ENCODE assay signal across 9 cellular contexts in genomic region chr3:196609815-196610515, GRCh38. TPM values are rescaled to one million over a fixed set of nuclear protein-coding genes. Genes with fewer than 3 reads are reported as not detected.
DNase-seq lines count a peak whose midpoint lies in the region; ATAC-seq and TF ChIP-seq lines count a peak whose summit lies in the region.
"Had no signal": no experiment of that assay in that cellular context is flagged by ENCODE, and none has a peak within 500 bp of the region (broad histone marks: within the 10 kb centered on the region; RNA-seq: fewer than 3 reads in every experiment).

No MANE protein-coding gene starts in this region.

- no peaks in the 10 kb centered on the region for H3K36me3 Mint-ChIP-seq in T-helper 17 cell (ENCODE audit: low read depth)

- no peak for TF ChIP-seq CTCF in heart right ventricle (IDR thresholded peaks at IDR 0.05)
- no peak for TF ChIP-seq CTCF in upper lobe of right lung (IDR thresholded peaks at IDR 0.05)

- H3K27ac Mint-ChIP-seq in T-helper 17 cell = peak overlapping the region; percentile 88

- peak overlapping the region; percentile 15; the same call in 1 of the 2 replicates for H3K9ac ChIP-seq in iPS-20b (ENCODE audit: low read depth, low read length)

- peaks cover 29% of the 10 kb centered on the region for H3K4me1 Mint-ChIP-seq in T-helper 17 cell

- H3K4me3 ChIP-seq in heart right ventricle (peak overlapping the region in 1 of 10 donors; percentile 8), iPS-20b (ENCODE audit: low read length) (no peak overlapping the region), upper lobe of right lung (no peak overlapping the region)

- H3K4me3 Mint-ChIP-seq in T-helper 17 cell = peak overlapping the region; percentile 67

- H3K9me3 ChIP-seq in heart right ventricle (peaks cover 0 to 13% (median 0%) of the 10 kb centered on the region in 11 donors), T-helper 17 cell (ENCODE audit: control insufficient read depth, low read length, poor library complexity, severe bottlenecking) (no peaks in the 10 kb centered on the region), iPS-20b (ENCODE audit: insufficient read depth, low read depth, low read length) (no peaks in the 10 kb centered on the region), upper lobe of right lung (no peaks in the 10 kb centered on the region)

- WGBS in heart right ventricle, 2 donors = 80 to 82% methylated on average over 6 of the region's 6 CpGs

- ATAC-seq in heart right ventricle (no peak), left ventricle myocardium superior (no peak), T-helper 17 cell (peak; percentile 43), upper lobe of right lung (no peak)

- H3K27me3 ChIP-seq in heart right ventricle = peaks cover 0 to 10% (median 0%) of the 10 kb centered on the region in 7 donors
- no peaks in the 10 kb centered on the region for H3K27me3 ChIP-seq in iPS-20b (ENCODE audit: insufficient read depth, low read length)
- no peaks in the 10 kb centered on the region for H3K27me3 ChIP-seq in upper lobe of right lung

- intact Hi-C loops in heart right ventricle (cut with DNase I) (loop anchor here (1.0 to 10.0 kb wide), 9 partner anchors 42 to 365 kb away; no protein-coding TSS in a partner anchor), left ventricle myocardium superior (cut with micrococcal nuclease) (loop anchor here (5.0 kb wide), 1 partner anchor 77 kb away; no protein-coding TSS in a partner anchor), upper lobe of right lung (cut with DNase I) (no loop called here)

- peaks cover 3 to 48% (median 29%) of the 10 kb centered on the region in 9 donors for H3K4me1 ChIP-seq in heart right ventricle
- H3K4me1 ChIP-seq in iPS-20b (ENCODE audit: insufficient read depth, low read length) = peaks cover 5% of the 10 kb centered on the region
- peaks cover 13% of the 10 kb centered on the region for H3K4me1 ChIP-seq in upper lobe of right lung

- H3K27ac ChIP-seq in heart right ventricle = peak overlapping the region in 9 of 10 donors; percentile 3 to 91 (median 49)
- no peak overlapping the region for H3K27ac ChIP-seq in iPS-20b (ENCODE audit: low read length)
- H3K27ac ChIP-seq in upper lobe of right lung = peak overlapping the region; percentile 51
- H3K27ac ChIP-seq: C4-2B had no signal

- H3K27me3 Mint-ChIP-seq in T-helper 17 cell = no peaks in the 10 kb centered on the region

- H3K36me3 ChIP-seq in heart right ventricle = no peaks in the 10 kb centered on the region
- H3K36me3 ChIP-seq in iPS-20b (ENCODE audit: insufficient read depth, low read depth, low read length) = no peaks in the 10 kb centered on the region
- H3K36me3 ChIP-seq in upper lobe of right lung = no peaks in the 10 kb centered on the region

- no peak for DNase-seq in heart right ventricle
- DNase-seq in left ventricle myocardium superior = no peak
- no peak for DNase-seq in T-helper 17 cell
- no peak for DNase-seq in upper lobe of right lung
- DNase-seq in ureter (ENCODE audit: low spot score) = no peak
- no peak for DNase-seq in kidney glomerular epithelial cell (lab: John Stamatoyannopoulos, UW)
- no peak for DNase-seq in NCI-H748 (lab: John Stamatoyannopoulos, UW; ENCODE audit: unreplicated experiment)

RNA-seq across cellular contexts. Expression of gene NRROS, which starts 29.5 kb away (rescaled TPM):
- total RNA-seq in heart right ventricle = 10 to 100 TPM in 1 of 10 donors, 1 to 10 TPM in 9; 1.1 to 11.7 (median 3.0) TPM
- 1 to 10 TPM; 2.5 to 2.7 TPM for polyA plus RNA-seq in heart right ventricle
- total RNA-seq in left ventricle myocardium superior = 2.3 TPM
- 10 to 100 TPM; 15.1 to 15.5 TPM for total RNA-seq in T-helper 17 cell
- total RNA-seq in upper lobe of right lung = 19.5 TPM
- 4.2 TPM for total RNA-seq in ureter

RNA-seq across cellular contexts. Expression of gene FBXO45, which starts 41.5 kb away (rescaled TPM):
- 10 to 100 TPM in 1 of 10 donors, 1 to 10 TPM in 9; 4.4 to 10.2 (median 5.9) TPM for total RNA-seq in heart right ventricle
- polyA plus RNA-seq in heart right ventricle = 1 to 10 TPM; 2.0 to 4.8 TPM
- 9.1 TPM for total RNA-seq in left ventricle myocardium superior
- 1 to 10 TPM; 4.9 to 8.3 TPM for total RNA-seq in T-helper 17 cell
- 8.2 TPM for total RNA-seq in upper lobe of right lung
- total RNA-seq in ureter = 5.8 TPM

RNA-seq across cellular contexts. Expression of gene WDR53, which starts 41.6 kb away (rescaled TPM):
- total RNA-seq in heart right ventricle = 10 to 100 TPM in 2 of 10 donors, 1 to 10 TPM in 8; 5.8 to 10.8 (median 8.1) TPM
- polyA plus RNA-seq in heart right ventricle = 10 to 100 TPM in 1 of 2 donors, 1 to 10 TPM in 1; 8.3 to 14.7 TPM
- total RNA-seq in left ventricle myocardium superior = 7.6 TPM
- total RNA-seq in T-helper 17 cell = 10 to 100 TPM; 18.1 to 29.6 TPM
- total RNA-seq in upper lobe of right lung = 13.8 TPM
- 8.1 TPM for total RNA-seq in ureter
